Comparison of ENCODE assay signal across 8 cellular contexts in genomic region chr20:3173582-3174441, GRCh38. TPM values are rescaled to one million over a fixed set of nuclear protein-coding genes. Genes with fewer than 3 reads are reported as not detected.
A peak's percentile ranks its signal among the peaks of the same experiment; 100 is the strongest.
DNase-seq lines count a peak whose midpoint lies in the region; ATAC-seq and TF ChIP-seq lines count a peak whose summit lies in the region.

No MANE protein-coding gene starts in this region.

- CTCF ChIA-PET in BJ (lab: Yijun Ruan, JAX) = no interaction called here

- H3K14ac ChIP-seq in mesenchymal stem cell (ENCODE audit: low read length in 2 of 2) = peak overlapping the region in 1 of 2 experiments; percentile 78

- H3K9me3 Mint-ChIP-seq in effector memory CD8-positive, alpha-beta T cell = no peaks in the 10 kb centered on the region

- peak overlapping the region in 1 of 2 experiments; percentile 59 for H2BK12ac ChIP-seq in mesenchymal stem cell (ENCODE audit: low read length in 2 of 2)

- peaks cover 14% of the 10 kb centered on the region for H3K79me1 ChIP-seq in mesenchymal stem cell (replicated peaks; ENCODE audit: low read length, poor library complexity, severe bottlenecking)

- H2BK15ac ChIP-seq in mesenchymal stem cell (ENCODE audit: low read depth, poor library complexity, severe bottlenecking) = no peak overlapping the region

- H2AFZ ChIP-seq in mesenchymal stem cell (ENCODE audit: low read depth, low read length) = peak overlapping the region; percentile 91

- peak overlapping the region; percentile 86 for H3K4me3 Mint-ChIP-seq in effector memory CD8-positive, alpha-beta T cell

- under 1% methylated on average over 85 of the region's 88 CpGs for WGBS in mesenchymal stem cell

- H3K27me3 ChIP-seq in BJ (ENCODE audit: control insufficient read depth, insufficient read depth, low read length) = peaks cover 3% of the 10 kb centered on the region; the same call in 1 of the 2 replicates
- H3K27me3 ChIP-seq in mesenchymal stem cell (ENCODE audit: control insufficient read depth in 1 of 2, insufficient read depth in 1 of 2, low read length in 2 of 2) = peaks cover 6 to 15% of the 10 kb centered on the region in 2 experiments

- peak; percentile 39; the same call in 1 of the 2 replicates for TF ChIP-seq CTCF in BJ (IDR thresholded peaks at IDR 0.05; ENCODE audit: insufficient read depth, low read depth, low read length)

- peak overlapping the region; percentile 67 to 89 for H3K27ac Mint-ChIP-seq in effector memory CD8-positive, alpha-beta T cell

- H2BK120ac ChIP-seq in mesenchymal stem cell (ENCODE audit: low read depth, low read length) = no peak overlapping the region

- H3K4me1 ChIP-seq in mesenchymal stem cell (ENCODE audit: control insufficient read depth, insufficient read depth, low read depth, low read length) = peaks cover 7% of the 10 kb centered on the region

- peak overlapping the region; percentile 95 for H3K4me3 ChIP-seq in BJ (ENCODE audit: low read depth, low read length)
- peak overlapping the region; percentile 81 to 90 for H3K4me3 ChIP-seq in mesenchymal stem cell (ENCODE audit: insufficient read depth in 1 of 2, low read depth in 1 of 2, low read length in 2 of 2)

- no peak overlapping the region for H2AK5ac ChIP-seq in mesenchymal stem cell (ENCODE audit: low read length, severe bottlenecking)

- peaks cover 16% of the 10 kb centered on the region for H3K36me3 Mint-ChIP-seq in effector memory CD8-positive, alpha-beta T cell (ENCODE audit: insufficient read depth)

- peak overlapping the region; percentile 71 for H3K4me2 ChIP-seq in mesenchymal stem cell (ENCODE audit: low read length, poor library complexity, severe bottlenecking)

- H3K9ac ChIP-seq in mesenchymal stem cell (ENCODE audit: low read length) = peak overlapping the region; percentile 88

- peak overlapping the region in 1 of 2 experiments; percentile 83 for H3K4ac ChIP-seq in mesenchymal stem cell (ENCODE audit: low read depth in 1 of 2, low read length in 2 of 2)

- peaks cover 7% of the 10 kb centered on the region in 2 donors for H3K4me1 Mint-ChIP-seq in effector memory CD8-positive, alpha-beta T cell (ENCODE audit: low read depth in 2 of 2)

- peak overlapping the region; percentile 74 for H4K8ac ChIP-seq in mesenchymal stem cell (ENCODE audit: low read length)

- POLR2A ChIA-PET in BJ (lab: Charles Lee) = no interaction called here

- H3K36me3 ChIP-seq in BJ (ENCODE audit: control insufficient read depth, insufficient read depth, low read length) (no peaks in the 10 kb centered on the region), mesenchymal stem cell (ENCODE audit: control insufficient read depth in 1 of 2, insufficient read depth in 2 of 2, low read depth in 1 of 2, low read length in 2 of 2) (peaks cover 0 to 7% of the 10 kb centered on the region in 2 experiments)

- ATAC-seq in GM19351 (IDR thresholded peaks at IDR 0.05; ENCODE audit: unreplicated experiment) = peak; percentile 89
- ATAC-seq in HG03469 (IDR thresholded peaks at IDR 0.05; ENCODE audit: unreplicated experiment) = peak; percentile 55
- peak; percentile 81 for ATAC-seq in effector memory CD8-positive, alpha-beta T cell (replicated peaks)

- peak overlapping the region; percentile 63 for H4K91ac ChIP-seq in mesenchymal stem cell (ENCODE audit: low read length)

- H3K27me3 Mint-ChIP-seq in effector memory CD8-positive, alpha-beta T cell = peaks cover 14 to 48% of the 10 kb centered on the region in 2 donors

- H3K23ac ChIP-seq in mesenchymal stem cell (ENCODE audit: low read length in 2 of 2) = peak overlapping the region in 1 of 2 experiments; percentile 85

- DNase-seq in BJ (ENCODE audit: low read depth) (no peak), NCI-H82 treated with DMSO at 0.1 percent for 48 hours (lab: John Stamatoyannopoulos, UW; ENCODE audit: unreplicated experiment) (peak; percentile 51), mesenchymal stem cell (peak; percentile 84)
- peak; percentile 70 to 80 (median 74) for DNase-seq in activated CD8-positive, alpha-beta memory T cell treated with anti-CD3 and anti-CD28 coated beads for 48 hours (ENCODE audit: low read depth in 2 of 3, low spot score in 2 of 3)
- peak; percentile 84 to 88 (median 86) for DNase-seq in effector memory CD8-positive, alpha-beta T cell
- DNase-seq in stimulated activated CD8-positive, alpha-beta memory T cell treated with anti-CD3 and anti-CD28 coated beads, Interleukin-12 subunit alpha, Interleukin-12 subunit beta, amount 100 ng/mL, for 24 hours (ENCODE audit: extremely low read depth) = peak; percentile 73

- H3K27ac ChIP-seq in mesenchymal stem cell (ENCODE audit: low read length, poor library complexity, severe bottlenecking) = no peak overlapping the region

- peak overlapping the region; percentile 83 to 95 for H3K18ac ChIP-seq in mesenchymal stem cell (ENCODE audit: low read depth in 1 of 2, low read length in 2 of 2)

- no peaks in the 10 kb centered on the region for H3K9me3 ChIP-seq in mesenchymal stem cell (ENCODE audit: control insufficient read depth, low read length)

- no peak overlapping the region for H2BK5ac ChIP-seq in mesenchymal stem cell (ENCODE audit: low read depth, low read length, poor library complexity, severe bottlenecking)

RNA-seq across cellular contexts. Expression of gene LZTS3, which starts 0.5 kb away (rescaled TPM):
- polyA plus RNA-seq in BJ (2011; rRNA removed) = 6.9 and 8.8 TPM in 2 replicates
- polyA minus RNA-seq in BJ (2011; rRNA and poly(A)+ RNA removed) = 6.4 and 10.5 TPM in 2 replicates
- polyA plus RNA-seq in mesenchymal stem cell (2013, experiment 1 of 2) = 3.6 TPM
- polyA plus RNA-seq in mesenchymal stem cell (2013, experiment 2 of 2) = 3.7 TPM

RNA-seq across cellular contexts. Expression of gene FASTKD5, which starts 14.1 kb away (rescaled TPM):
- 8.5 and 13.5 TPM in 2 replicates for polyA plus RNA-seq in BJ (2011; rRNA removed)
- 9.9 and 13.1 TPM in 2 replicates for polyA minus RNA-seq in BJ (2011; rRNA and poly(A)+ RNA removed)
- polyA plus RNA-seq in mesenchymal stem cell (2013, experiment 1 of 2) = 9.6 TPM
- 10.2 TPM for polyA plus RNA-seq in mesenchymal stem cell (2013, experiment 2 of 2)

RNA-seq across cellular contexts. Expression of gene UBOX5, which starts 14.1 kb away (rescaled TPM):
- polyA plus RNA-seq in BJ (2011; rRNA removed) = 3.0 and 5.8 TPM in 2 replicates
- polyA minus RNA-seq in BJ (2011; rRNA and poly(A)+ RNA removed) = 5.1 and 6.4 TPM in 2 replicates
- 3.0 TPM for polyA plus RNA-seq in mesenchymal stem cell (2013, experiment 1 of 2)
- polyA plus RNA-seq in mesenchymal stem cell (2013, experiment 2 of 2) = 2.9 TPM

RNA-seq across cellular contexts. Expression of gene DDRGK1, which starts 30.7 kb away (rescaled TPM):
- polyA plus RNA-seq in BJ (2011; rRNA removed) = 33.1 and 34.9 TPM in 2 replicates
- polyA minus RNA-seq in BJ (2011; rRNA and poly(A)+ RNA removed) = 10.3 and 15.2 TPM in 2 replicates
- polyA plus RNA-seq in mesenchymal stem cell (2013, experiment 1 of 2) = 38.3 TPM
- polyA plus RNA-seq in mesenchymal stem cell (2013, experiment 2 of 2) = 39.7 TPM

RNA-seq across cellular contexts. Expression of gene ITPA, which starts 35.5 kb away (rescaled TPM):
- polyA plus RNA-seq in BJ (2011; rRNA removed) = 26.6 and 35.0 TPM in 2 replicates
- polyA minus RNA-seq in BJ (2011; rRNA and poly(A)+ RNA removed) = 9.3 and 12.4 TPM in 2 replicates
- polyA plus RNA-seq in mesenchymal stem cell (2013, experiment 1 of 2) = 61.9 TPM
- 64.3 TPM for polyA plus RNA-seq in mesenchymal stem cell (2013, experiment 2 of 2)
